Comparison of ENCODE assay signal across 8 cellular contexts in the genomic region with DNA sequence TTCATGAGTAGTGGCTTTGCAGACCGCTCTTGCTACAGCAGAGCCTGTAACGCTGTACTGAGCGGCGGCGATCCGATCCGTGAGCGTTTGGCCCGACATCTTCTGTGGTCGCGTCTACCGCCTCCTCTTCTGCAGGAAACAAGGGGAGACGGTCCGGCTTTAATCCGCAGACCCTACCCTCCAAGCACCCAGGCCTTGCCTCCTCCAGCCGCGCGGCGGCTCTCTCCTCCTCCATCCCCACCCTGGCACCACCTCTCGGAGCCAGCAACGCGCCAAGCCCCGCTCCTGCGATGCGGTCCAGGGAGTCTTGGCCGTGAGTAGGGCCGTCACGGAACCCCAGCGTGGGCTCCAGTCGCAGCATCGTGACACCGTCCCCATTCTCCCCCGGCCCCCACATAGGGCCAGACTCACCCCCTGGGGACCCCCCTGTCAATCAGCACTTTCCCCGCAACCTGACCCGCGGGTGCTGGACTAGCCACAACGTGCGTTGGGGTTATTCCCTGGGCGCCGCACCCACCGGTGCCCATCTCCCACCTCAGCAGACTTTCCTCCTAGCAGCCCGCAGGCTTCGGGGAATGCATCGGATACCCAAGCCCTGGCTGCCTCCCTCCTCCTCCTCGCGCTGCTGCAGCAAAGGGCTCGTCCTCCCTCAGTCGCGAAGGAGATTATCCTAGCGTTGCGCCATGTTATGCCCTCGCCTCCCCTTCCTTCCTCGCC. TPM values are rescaled to one million over a fixed set of nuclear protein-coding genes. Genes with fewer than 3 reads are reported as not detected.
A peak's percentile ranks its signal among the peaks of the same experiment; 100 is the strongest.
DNase-seq lines count a peak whose midpoint lies in the region; ATAC-seq and TF ChIP-seq lines count a peak whose summit lies in the region.

No MANE protein-coding gene starts in this region.

- no peaks in the 10 kb centered on the region for H3K79me1 ChIP-seq in H9 (ENCODE audit: insufficient read depth, low read depth, low read length, poor library complexity, severe bottlenecking)

- H3K23ac ChIP-seq in H9 (ENCODE audit: insufficient read length, low read depth, low read length): no peak overlapping the region

- no peak for TF ChIP-seq CTCF in H9 (conservative IDR thresholded peaks at IDR 0.05)

- WGBS in H9 (ENCODE audit: extremely low coverage, insufficient read length, low lambda C conversion rate): no CpG with 5 or more reads among the region's 53 CpGs
- WGBS in iPS DF 6.9 (ENCODE audit: insufficient coverage, insufficient read length): no CpG with 5 or more reads among the region's 53 CpGs

- CTCF ChIA-PET in CD8-positive, alpha-beta memory T cell (lab: Charles Lee): no interaction called here

- H2BK12ac ChIP-seq in H9 (ENCODE audit: insufficient read length, low read depth, low read length): no peak overlapping the region

- no peak overlapping the region for H3K18ac ChIP-seq in H9 (ENCODE audit: insufficient read length, low read depth, low read length)

- H3K9me3 ChIP-seq in H9 (ENCODE audit: control insufficient read depth, low read depth, low read length) (no peaks in the 10 kb centered on the region), adipocyte (ENCODE audit: control insufficient read depth, low read length) (peaks cover 27% of the 10 kb centered on the region), iPS DF 6.9 (ENCODE audit: control insufficient read depth, insufficient read depth, low read length) (no peaks in the 10 kb centered on the region)
- H3K9me3 ChIP-seq in CD8-positive, alpha-beta memory T cell (ENCODE audit: low read length): no peaks in the 10 kb centered on the region

- H3K4me1 Mint-ChIP-seq in H9: peaks cover 2 to 3% of the 10 kb centered on the region in 2 experiments; a peak in 1 of 4 replicates
- peaks cover 5 to 15% of the 10 kb centered on the region in 2 donors for H3K4me1 Mint-ChIP-seq in stimulated activated naive B cell treated with anti-CD40 and anti-IgM and Interleukin-4, amounts not matched to agents 10 μg/mL and 1 μg/mL and 100 μg/mL, for 72 hours
- peaks cover 0 to 3% (median 0%) of the 10 kb centered on the region in 3 donors for H3K4me1 Mint-ChIP-seq in CD8-positive, alpha-beta memory T cell

- H3T11ph ChIP-seq in H9 (ENCODE audit: low read length): no peak overlapping the region

- H3K4me1 ChIP-seq in H9 (ENCODE audit: insufficient read depth, low read length) (no peaks in the 10 kb centered on the region), adipocyte (ENCODE audit: control insufficient read depth, insufficient read depth, low read length) (no peaks in the 10 kb centered on the region), iPS DF 6.9 (ENCODE audit: control insufficient read depth, insufficient read depth, low read length) (no peaks in the 10 kb centered on the region)
- H3K4me1 ChIP-seq in CD8-positive, alpha-beta memory T cell (ENCODE audit: insufficient read depth, low read length): no peaks in the 10 kb centered on the region

- H3K4me2 ChIP-seq in H9 (ENCODE audit: insufficient read depth, insufficient read length, low read length): peak overlapping the region; percentile 67

- no peak overlapping the region for H3K27ac Mint-ChIP-seq in H9
- H3K27ac Mint-ChIP-seq in stimulated activated naive B cell treated with anti-CD40 and anti-IgM and Interleukin-4, amounts not matched to agents 10 μg/mL and 1 μg/mL and 100 μg/mL, for 72 hours: no peak overlapping the region
- H3K27ac Mint-ChIP-seq in CD8-positive, alpha-beta memory T cell: no peak overlapping the region

- DNase-seq in H9 (peak; percentile 56), adipocyte (ENCODE audit: low read depth) (no peak), iPS DF 6.9 (ENCODE audit: low read depth, low spot score) (no peak), HCEC 1CT (no peak), dedifferentiated amniotic fluid mesenchymal stem cell (ENCODE audit: extremely low spot score) (no peak)
- DNase-seq in stimulated activated naive B cell treated with anti-CD40 and anti-IgM and Interleukin-4, amounts not matched to agents 10 μg/mL and 1 μg/mL and 100 μg/mL, for 72 hours: no peak
- DNase-seq in CD8-positive, alpha-beta memory T cell: no peak

- H4K5ac ChIP-seq in H9 (ENCODE audit: insufficient read length, low read depth, low read length): no peak overlapping the region

- H3K27me3 ChIP-seq in H9 (ENCODE audit: insufficient read depth, low read length) (peaks cover 12% of the 10 kb centered on the region; the same call in 1 of the 2 replicates), adipocyte (replicated peaks; ENCODE audit: control insufficient read depth, insufficient read depth, low read length) (peaks cover 28% of the 10 kb centered on the region), iPS DF 6.9 (ENCODE audit: control insufficient read depth, insufficient read depth, low read length) (peaks cover 12% of the 10 kb centered on the region)
- no peaks in the 10 kb centered on the region for H3K27me3 ChIP-seq in CD8-positive, alpha-beta memory T cell (ENCODE audit: insufficient read depth, low read length, poor library complexity, severe bottlenecking)

- H3K79me2 ChIP-seq in H9 (ENCODE audit: insufficient read depth, low read length): no peaks in the 10 kb centered on the region

- H3K4me3 Mint-ChIP-seq in H9: peak overlapping the region; percentile 75 to 93
- no peak overlapping the region for H3K4me3 Mint-ChIP-seq in stimulated activated naive B cell treated with anti-CD40 and anti-IgM and Interleukin-4, amounts not matched to agents 10 μg/mL and 1 μg/mL and 100 μg/mL, for 72 hours
- H3K4me3 Mint-ChIP-seq in CD8-positive, alpha-beta memory T cell: no peak overlapping the region

- H2AK5ac ChIP-seq in H9 (ENCODE audit: insufficient read length, low read length): no peak overlapping the region

- POLR2A ChIA-PET in CD8-positive, alpha-beta memory T cell (lab: Charles Lee): no interaction called here

- no peaks in the 10 kb centered on the region for H3K36me3 ChIP-seq in adipocyte (ENCODE audit: control insufficient read depth, insufficient read depth, low read length, severe bottlenecking)
- no peaks in the 10 kb centered on the region for H3K36me3 ChIP-seq in iPS DF 6.9 (ENCODE audit: control insufficient read depth, insufficient read depth, low read length)
- H3K36me3 ChIP-seq in CD8-positive, alpha-beta memory T cell (ENCODE audit: insufficient read depth, low read length): no peaks in the 10 kb centered on the region

- H3K27ac ChIP-seq in H9 (ENCODE audit: insufficient read length, low read depth, low read length) (no peak overlapping the region), iPS DF 6.9 (ENCODE audit: low read length) (no peak overlapping the region)
- H3K27ac ChIP-seq in CD8-positive, alpha-beta memory T cell (ENCODE audit: low read depth, low read length): no peak overlapping the region

- no peak overlapping the region for H2BK20ac ChIP-seq in H9 (ENCODE audit: low read depth, low read length, poor library complexity, severe bottlenecking)

- H3K36me3 Mint-ChIP-seq in H9 (ENCODE audit: insufficient read depth in 1 of 3, low read depth in 3 of 3): no peaks in the 10 kb centered on the region; a peak in 1 of 7 replicates
- peaks cover 1 to 2% of the 10 kb centered on the region in 2 donors for H3K36me3 Mint-ChIP-seq in stimulated activated naive B cell treated with anti-CD40 and anti-IgM and Interleukin-4, amounts not matched to agents 10 μg/mL and 1 μg/mL and 100 μg/mL, for 72 hours
- H3K36me3 Mint-ChIP-seq in CD8-positive, alpha-beta memory T cell: peaks cover 0 to 8% (median 2%) of the 10 kb centered on the region in 3 donors

- no peak overlapping the region for H2AFZ ChIP-seq in H9 (ENCODE audit: low read length)

- H4K8ac ChIP-seq in H9 (replicated peaks; ENCODE audit: insufficient read length, low read depth, low read length): no peak overlapping the region

- H3K9ac ChIP-seq in H9 (ENCODE audit: extremely low read depth, insufficient read length, low read length) (no peak overlapping the region), adipocyte (ENCODE audit: low read length) (no peak overlapping the region)

- H2BK120ac ChIP-seq in H9 (ENCODE audit: low read depth, low read length, poor library complexity, severe bottlenecking): no peak overlapping the region

- peaks cover 9% of the 10 kb centered on the region for H3K23me2 ChIP-seq in H9 (ENCODE audit: insufficient read length, low read depth, low read length, poor library complexity, severe bottlenecking)

- peaks cover 2 to 3% of the 10 kb centered on the region in 2 experiments; a peak in 1 of 5 replicates for H3K9me3 Mint-ChIP-seq in H9
- H3K9me3 Mint-ChIP-seq in stimulated activated naive B cell treated with anti-CD40 and anti-IgM and Interleukin-4, amounts not matched to agents 10 μg/mL and 1 μg/mL and 100 μg/mL, for 72 hours: peaks cover 0 to 3% of the 10 kb centered on the region in 2 donors
- H3K9me3 Mint-ChIP-seq in CD8-positive, alpha-beta memory T cell: peaks cover 10 to 17% (median 14%) of the 10 kb centered on the region in 5 donors

- ATAC-seq in stimulated activated naive B cell treated with anti-CD40 and anti-IgM and Interleukin-4, amounts not matched to agents 10 μg/mL and 1 μg/mL and 100 μg/mL, for 72 hours (replicated peaks): peak; percentile 10 to 20
- ATAC-seq in GM21723 (IDR thresholded peaks at IDR 0.05; ENCODE audit: unreplicated experiment): no peak

- peaks cover 70% of the 10 kb centered on the region for H3K27me3 Mint-ChIP-seq in H9 (ENCODE audit: low read depth)
- peaks cover 45 to 56% of the 10 kb centered on the region in 2 donors for H3K27me3 Mint-ChIP-seq in stimulated activated naive B cell treated with anti-CD40 and anti-IgM and Interleukin-4, amounts not matched to agents 10 μg/mL and 1 μg/mL and 100 μg/mL, for 72 hours
- H3K27me3 Mint-ChIP-seq in CD8-positive, alpha-beta memory T cell: peaks cover 25 to 50% of the 10 kb centered on the region in 2 donors

- no peak overlapping the region for H3K56ac ChIP-seq in H9 (ENCODE audit: insufficient read length, low read depth, low read length)

- H2BK15ac ChIP-seq in H9 (ENCODE audit: low read depth, low read length): no peak overlapping the region

- no peak overlapping the region for H2BK5ac ChIP-seq in H9 (ENCODE audit: insufficient read length, low read length)

- H4K91ac ChIP-seq in H9 (ENCODE audit: insufficient read length, low read depth, low read length): no peak overlapping the region

- no peak overlapping the region for H3K14ac ChIP-seq in H9 (ENCODE audit: insufficient read depth, low read length)

- H4K20me1 ChIP-seq in H9 (ENCODE audit: control insufficient read depth, insufficient read depth, insufficient read length): no peaks in the 10 kb centered on the region

- H3K4ac ChIP-seq in H9 (ENCODE audit: low read depth, low read length): no peak overlapping the region

- peak overlapping the region; percentile 73 for H3K4me3 ChIP-seq in adipocyte (ENCODE audit: low read length)
- peak overlapping the region; percentile 85 for H3K4me3 ChIP-seq in iPS DF 6.9 (ENCODE audit: low read length)
- H3K4me3 ChIP-seq in CD8-positive, alpha-beta memory T cell (ENCODE audit: low read length): no peak overlapping the region

RNA-seq across cellular contexts. Expression of a gene that starts 0.9 kb away (rescaled TPM):
- total RNA-seq in H9 (2021): 1.3 and 1.4 TPM in 2 replicates
- total RNA-seq in CD8-positive, alpha-beta memory T cell: not detected
- polyA plus RNA-seq in CD8-positive, alpha-beta memory T cell: not detected

Comparison
In these comparisons a context has a peak if more than half of its experiments do, and no peak if none do; other contexts are left out.
1. H3K4me3 Mint-ChIP-seq: peak in H9 (2 of 2); none in stimulated activated naive B cell treated with anti-CD40 and anti-IgM and Interleukin-4, amounts not matched to agents 10 μg/mL and 1 μg/mL and 100 μg/mL, for 72 hours (0 of 2) and CD8-positive, alpha-beta memory T cell (0 of 7).